Comparison of ENCODE assay signal across 23 cellular contexts in the genomic region with DNA sequence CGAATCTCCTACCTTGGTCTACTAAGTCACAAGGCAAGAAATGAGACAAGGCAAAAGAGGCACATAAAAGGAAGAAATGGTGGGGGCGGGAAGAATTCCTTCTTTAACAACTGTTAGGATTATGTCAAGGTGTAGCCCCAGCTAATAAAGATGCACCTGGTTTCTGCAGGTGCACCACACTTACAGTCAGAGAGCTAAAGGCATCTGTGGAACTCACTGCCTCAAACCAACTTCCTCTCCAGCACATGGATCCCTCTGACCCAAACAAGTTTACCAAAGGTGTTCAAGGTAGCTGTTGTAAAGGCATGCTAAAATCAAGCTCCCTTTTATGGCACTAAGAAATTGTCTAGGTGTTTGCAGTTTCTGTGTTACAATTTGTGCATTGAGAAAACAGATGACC. TPM values are rescaled to one million over a fixed set of nuclear protein-coding genes. Genes with fewer than 3 reads are reported as not detected.
DNase-seq lines count a peak whose midpoint lies in the region; ATAC-seq and TF ChIP-seq lines count a peak whose summit lies in the region.
"Had no signal": no experiment of that assay in that cellular context is flagged by ENCODE, and none has a peak within 500 bp of the region (broad histone marks: within the 10 kb centered on the region; RNA-seq: fewer than 3 reads in every experiment).

No MANE protein-coding gene starts in this region.

- WGBS in mesenchymal stem cell = 94% methylated on average over 2 of the region's 2 CpGs

- TF ChIP-seq CTCF in natural killer cell (IDR thresholded peaks at IDR 0.05) (no peak), VCaP (conservative IDR thresholded peaks at IDR 0.05) (no peak)

- no peak for ATAC-seq in natural killer cell
- no peak for ATAC-seq in natural killer cell treated with Interleukin-12 subunit alpha and Interleukin-12 subunit beta and Interleukin-15 and Interleukin-18, amount 100 ng/mL, for 72 hours

- H2BK15ac ChIP-seq in mesenchymal stem cell (ENCODE audit: low read depth, poor library complexity, severe bottlenecking) = no peak overlapping the region

- H3K9me3 Mint-ChIP-seq in natural killer cell = no peaks in the 10 kb centered on the region
- H3K9me3 Mint-ChIP-seq in natural killer cell treated with Interleukin-12 subunit alpha and Interleukin-12 subunit beta and Interleukin-15 and Interleukin-18, amount 100 ng/mL, for 72 hours = no peaks in the 10 kb centered on the region
- H3K9me3 Mint-ChIP-seq: H9, IgD-negative memory B cell had no signal

- H4K91ac ChIP-seq in mesenchymal stem cell (ENCODE audit: low read length) = no peak overlapping the region

- no peak overlapping the region for H2BK12ac ChIP-seq in mesenchymal stem cell (ENCODE audit: low read length in 2 of 2)

- H3K9me3 ChIP-seq in mesenchymal stem cell (ENCODE audit: control insufficient read depth, low read length) = no peaks in the 10 kb centered on the region

- H3K36me3 Mint-ChIP-seq in natural killer cell = no peaks in the 10 kb centered on the region
- H3K36me3 Mint-ChIP-seq in natural killer cell treated with Interleukin-12 subunit alpha and Interleukin-12 subunit beta and Interleukin-15 and Interleukin-18, amount 100 ng/mL, for 72 hours = no peaks in the 10 kb centered on the region
- H3K36me3 Mint-ChIP-seq: IgD-negative memory B cell had no signal

- no peak overlapping the region for H2AFZ ChIP-seq in mesenchymal stem cell (ENCODE audit: low read depth, low read length)
- H2AFZ ChIP-seq: GM23248 had no signal

- no peaks in the 10 kb centered on the region for H3K4me1 ChIP-seq in mesenchymal stem cell (ENCODE audit: control insufficient read depth, insufficient read depth, low read depth, low read length)

- H3K27ac Mint-ChIP-seq in natural killer cell = peak overlapping the region; percentile 69 to 89
- peak overlapping the region in 1 of 2 donors; percentile 21 for H3K27ac Mint-ChIP-seq in natural killer cell treated with Interleukin-12 subunit alpha and Interleukin-12 subunit beta and Interleukin-15 and Interleukin-18, amount 100 ng/mL, for 72 hours
- H3K27ac Mint-ChIP-seq: IgD-negative memory B cell had no signal

- H3K18ac ChIP-seq in mesenchymal stem cell (ENCODE audit: low read depth in 1 of 2, low read length in 2 of 2) = no peak overlapping the region

- peak overlapping the region; percentile 71; the same call in 1 of the 2 replicates for H3K27ac ChIP-seq in VCaP
- H3K27ac ChIP-seq in mesenchymal stem cell (ENCODE audit: low read length, poor library complexity, severe bottlenecking) = no peak overlapping the region
- H3K27ac ChIP-seq: GM23248, KMS-11 had no signal

- H3K9ac ChIP-seq in mesenchymal stem cell (ENCODE audit: low read length) = peak overlapping the region; percentile 29
- H3K9ac ChIP-seq: GM23248, KMS-11 had no signal

- intact Hi-C loops in natural killer cell (cut with micrococcal nuclease) = loop anchor here (5.0 kb wide), 2 partner anchors 34 to 36 kb away; no protein-coding TSS in a partner anchor

- no peak overlapping the region for H4K8ac ChIP-seq in mesenchymal stem cell (ENCODE audit: low read length)

- H3K79me1 ChIP-seq in mesenchymal stem cell (replicated peaks; ENCODE audit: low read length, poor library complexity, severe bottlenecking) = peaks cover 16% of the 10 kb centered on the region

- H3K36me3 ChIP-seq in mesenchymal stem cell (ENCODE audit: control insufficient read depth in 1 of 2, insufficient read depth in 2 of 2, low read depth in 1 of 2, low read length in 2 of 2) = peaks cover 0 to 58% of the 10 kb centered on the region in 2 experiments

- no peaks in the 10 kb centered on the region for H3K27me3 ChIP-seq in mesenchymal stem cell (ENCODE audit: control insufficient read depth in 1 of 2, insufficient read depth in 1 of 2, low read length in 2 of 2)

- H3K4me1 Mint-ChIP-seq in natural killer cell = peaks cover 89 to 96% of the 10 kb centered on the region in 2 donors
- H3K4me1 Mint-ChIP-seq in natural killer cell treated with Interleukin-12 subunit alpha and Interleukin-12 subunit beta and Interleukin-15 and Interleukin-18, amount 100 ng/mL, for 72 hours (ENCODE audit: low read depth in 2 of 2) = peaks cover 64 to 68% of the 10 kb centered on the region in 2 donors
- H3K4me1 Mint-ChIP-seq: IgD-negative memory B cell had no signal

- no peak overlapping the region for H3K4me3 ChIP-seq in mesenchymal stem cell (ENCODE audit: insufficient read depth in 1 of 2, low read depth in 1 of 2, low read length in 2 of 2)
- H3K4me3 ChIP-seq: GM23248 had no signal

- peak overlapping the region; percentile 25 for H3K4me3 Mint-ChIP-seq in natural killer cell
- no peak overlapping the region for H3K4me3 Mint-ChIP-seq in natural killer cell treated with Interleukin-12 subunit alpha and Interleukin-12 subunit beta and Interleukin-15 and Interleukin-18, amount 100 ng/mL, for 72 hours
- H3K4me3 Mint-ChIP-seq: H9, IgD-negative memory B cell had no signal

- DNase-seq in natural killer cell (no peak), mesenchymal stem cell (no peak), NCI-H510A (lab: John Stamatoyannopoulos, UW) (no peak), NCI-H146 treated with DMSO at 0.1 percent for 48 hours (lab: John Stamatoyannopoulos, UW; ENCODE audit: unreplicated experiment) (no peak)
- no peak for DNase-seq in natural killer cell treated with Interleukin-12 subunit alpha and Interleukin-12 subunit beta and Interleukin-15 and Interleukin-18, amount 100 ng/mL, for 72 hours (ENCODE audit: low spot score)
- no peak for DNase-seq in activated naive CD4-positive, alpha-beta T cell (lab: John Stamatoyannopoulos, UW)
- DNase-seq: C1 segment of cervical spinal cord; CD4-positive, alpha-beta memory T cell; COR-L47; GM23248; H9; MM.1S; NCI-H1417 treated with DMSO at 0.1 percent for 48 hours; NCI-H187; NCI-H2081 treated with DMSO at 0.1 percent for 48 hours; NCI-H2171; NCI-H226; NCI-H510A treated with DMSO at 0.1 percent for 48 hours; NK-92 treated with Interleukin-12 subunit alpha and Interleukin-12 subunit beta, amount 100 ng/mL, for 24 hours; SHP77 treated with DMSO at 0.1 percent for 48 hours had no signal

- H2BK120ac ChIP-seq in mesenchymal stem cell (ENCODE audit: low read depth, low read length) = no peak overlapping the region

- H3K27me3 Mint-ChIP-seq in natural killer cell (ENCODE audit: low read depth in 2 of 2) = no peaks in the 10 kb centered on the region
- no peaks in the 10 kb centered on the region for H3K27me3 Mint-ChIP-seq in natural killer cell treated with Interleukin-12 subunit alpha and Interleukin-12 subunit beta and Interleukin-15 and Interleukin-18, amount 100 ng/mL, for 72 hours
- H3K27me3 Mint-ChIP-seq: CD4-positive, alpha-beta memory T cell; IgD-negative memory B cell had no signal

- no peak overlapping the region for H3K4ac ChIP-seq in mesenchymal stem cell (ENCODE audit: low read depth in 1 of 2, low read length in 2 of 2)

- no peak overlapping the region for H3K14ac ChIP-seq in mesenchymal stem cell (ENCODE audit: low read length in 2 of 2)

- H2BK5ac ChIP-seq in mesenchymal stem cell (ENCODE audit: low read depth, low read length, poor library complexity, severe bottlenecking) = no peak overlapping the region

- no peak overlapping the region for H3K23ac ChIP-seq in mesenchymal stem cell (ENCODE audit: low read length in 2 of 2)

- H2AK5ac ChIP-seq in mesenchymal stem cell (ENCODE audit: low read length, severe bottlenecking) = no peak overlapping the region

- no peak overlapping the region for H3K4me2 ChIP-seq in mesenchymal stem cell (ENCODE audit: low read length, poor library complexity, severe bottlenecking)
- H3K4me2 ChIP-seq: KMS-11 had no signal

RNA-seq across cellular contexts. Expression of gene TGFBR3, which starts 38.1 kb away (rescaled TPM):
- 100 to 1,000 TPM; 225 to 274 (median 243) TPM for total RNA-seq in natural killer cell
- 100 to 1,000 TPM in 1 of 2 donors, 10 to 100 TPM in 1; 67.6 to 157 TPM for total RNA-seq in natural killer cell treated with Interleukin-12 subunit alpha and Interleukin-12 subunit beta and Interleukin-15 and Interleukin-18, amount 100 ng/mL, for 72 hours
- polyA plus RNA-seq in mesenchymal stem cell (2013, experiment 1 of 2) = 10.0 TPM
- polyA plus RNA-seq in mesenchymal stem cell (2013, experiment 2 of 2) = 10.3 TPM
